24 cellular contexts compared by ENCODE assay signal in the genomic region with DNA sequence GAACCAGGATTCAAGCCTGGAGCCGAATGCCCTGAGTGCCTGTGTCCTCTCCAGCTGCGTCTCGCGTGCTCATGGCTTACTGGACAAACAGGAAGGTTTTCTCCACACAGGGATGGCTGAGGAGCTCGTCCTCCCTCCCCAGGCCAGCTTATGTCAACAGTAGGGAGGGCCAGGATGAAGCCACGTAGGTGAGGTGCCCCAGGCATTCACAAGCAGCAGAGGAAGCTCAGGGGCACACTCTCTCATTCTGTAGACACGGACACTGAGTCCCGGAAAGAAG. TPM values are rescaled to one million over a fixed set of nuclear protein-coding genes. Genes with fewer than 3 reads are reported as not detected.
A peak's percentile ranks its signal among the peaks of the same experiment; 100 is the strongest.
DNase-seq lines count a peak whose midpoint lies in the region; ATAC-seq and TF ChIP-seq lines count a peak whose summit lies in the region.
"Had no signal": no experiment of that assay in that cellular context is flagged by ENCODE, and none has a peak within 500 bp of the region (broad histone marks: within the 10 kb centered on the region; RNA-seq: fewer than 3 reads in every experiment).

No MANE protein-coding gene starts in this region.

- intact Hi-C loops in Caco-2 (cut with micrococcal nuclease; ENCODE audit: unreplicated experiment) (no loop called here), prostate gland (cut with DNase I) (no loop called here), Calu3 (cut with micrococcal nuclease; ENCODE audit: unreplicated experiment) (no loop called here)

- ATAC-seq in HG02884 (IDR thresholded peaks at IDR 0.05; ENCODE audit: unreplicated experiment) = no peak
- no peak for ATAC-seq in GM21526 (IDR thresholded peaks at IDR 0.05; ENCODE audit: low FRiP score, unreplicated experiment)
- ATAC-seq: T-cell had no signal

- no peaks in the 10 kb centered on the region for H3K4me1 Mint-ChIP-seq in Caco-2 (ENCODE audit: low read depth, unreplicated experiment)
- no peaks in the 10 kb centered on the region for H3K4me1 Mint-ChIP-seq in Calu3 (ENCODE audit: low read depth, unreplicated experiment)
- H3K4me1 Mint-ChIP-seq: CD4-positive, alpha-beta memory T cell; T-cell had no signal

- H3K27ac ChIP-seq in VCaP (peak overlapping the region; percentile 37), prostate gland (no peak overlapping the region)
- H3K27ac ChIP-seq: RWPE1 had no signal

- no peaks in the 10 kb centered on the region for H3K9me3 ChIP-seq in Caco-2
- no peaks in the 10 kb centered on the region for H3K9me3 ChIP-seq in prostate gland

- H3K27ac Mint-ChIP-seq in Caco-2 (ENCODE audit: unreplicated experiment) (no peak overlapping the region), Calu3 (ENCODE audit: unreplicated experiment) (no peak overlapping the region)
- H3K27ac Mint-ChIP-seq: CD4-positive, alpha-beta memory T cell; T-cell had no signal

- H3K4me3 Mint-ChIP-seq in Caco-2 (ENCODE audit: unreplicated experiment) (no peak overlapping the region), Calu3 (ENCODE audit: low read depth, unreplicated experiment) (no peak overlapping the region)
- H3K4me3 Mint-ChIP-seq: CD4-positive, alpha-beta memory T cell; T-cell had no signal

- no peaks in the 10 kb centered on the region for H3K9me3 Mint-ChIP-seq in Caco-2 (ENCODE audit: unreplicated experiment)
- no peaks in the 10 kb centered on the region for H3K9me3 Mint-ChIP-seq in Calu3 (ENCODE audit: low read depth, unreplicated experiment)
- H3K9me3 Mint-ChIP-seq: T-cell had no signal

- CTCF ChIA-PET in Caco-2 (lab: Charles Lee) = interaction anchor here (1.0 kb wide), 1 partner anchor 9 kb away, joined by 5 read pairs; no protein-coding TSS in a partner anchor
- CTCF ChIA-PET in Calu3 (lab: Charles Lee) = no interaction called here

- no peaks in the 10 kb centered on the region for H3K4me1 ChIP-seq in Caco-2
- H3K4me1 ChIP-seq in prostate gland (replicated peaks) = no peaks in the 10 kb centered on the region

- WGBS in prostate gland = 47% methylated on average over 8 of the region's 8 CpGs

- H3K4me3 ChIP-seq in Caco-2 (ENCODE audit: low read depth, low read length) = no peak overlapping the region
- H3K4me3 ChIP-seq in prostate gland = no peak overlapping the region

- no peaks in the 10 kb centered on the region for H3K27me3 Mint-ChIP-seq in Caco-2 (ENCODE audit: insufficient read depth, unreplicated experiment)
- H3K27me3 Mint-ChIP-seq in Calu3 (ENCODE audit: unreplicated experiment) = no peaks in the 10 kb centered on the region

- POLR2A ChIA-PET in Caco-2 (lab: Charles Lee) = no interaction called here

- H3K36me3 ChIP-seq in Caco-2 (ENCODE audit: control insufficient read depth, insufficient read depth, low read length) (no peaks in the 10 kb centered on the region), prostate gland (no peaks in the 10 kb centered on the region)

- BruUV-seq in Caco-2 (replicated peaks; lab: Mats Ljungman, UMichigan) (no TSS peak), Calu3 (replicated peaks; lab: Mats Ljungman, UMichigan) (no TSS peak)

- H3K36me3 Mint-ChIP-seq in Caco-2 (ENCODE audit: insufficient read depth, unreplicated experiment) = peaks cover 5% of the 10 kb centered on the region
- H3K36me3 Mint-ChIP-seq in Calu3 (ENCODE audit: insufficient read depth, unreplicated experiment) = peaks cover 17% of the 10 kb centered on the region
- H3K36me3 Mint-ChIP-seq: CD4-positive, alpha-beta memory T cell; T-cell had no signal

- no peaks in the 10 kb centered on the region for H3K27me3 ChIP-seq in Caco-2 (replicated peaks; ENCODE audit: control insufficient read depth, insufficient read depth, low read length)
- H3K27me3 ChIP-seq in prostate gland (replicated peaks; ENCODE audit: insufficient read depth) = no peaks in the 10 kb centered on the region

- DNase-seq in Caco-2 (peak; percentile 33 to 59), DMS53 treated with DMSO at 0.1 percent for 48 hours (lab: John Stamatoyannopoulos, UW; ENCODE audit: unreplicated experiment) (peak; percentile 82), prostate gland (ENCODE audit: low spot score) (peak; percentile 20), Calu3 (no peak)
- DNase-seq: C1 segment of cervical spinal cord; CD4-positive, alpha-beta memory T cell; DMS153; Karpas-422; MV-4-11; NCI-H1105 treated with DMSO at 0.1 percent for 48 hours; NCI-H1694; NCI-H2081; NCI-H2171; NCI-H226; NCI-H510A; SHP77; T-cell had no signal

- no peak for TF ChIP-seq CTCF in Caco-2 (IDR thresholded peaks at IDR 0.05; ENCODE audit: insufficient read depth in 1 of 2, low read depth in 1 of 2, low read length in 1 of 2, severe bottlenecking in 1 of 2, unreplicated experiment in 1 of 2)
- TF ChIP-seq CTCF in VCaP (conservative IDR thresholded peaks at IDR 0.05) = no peak
- no peak for TF ChIP-seq CTCF in prostate gland (IDR thresholded peaks at IDR 0.05)
- TF ChIP-seq CTCF in Calu3 (IDR thresholded peaks at IDR 0.05; ENCODE audit: unreplicated experiment) = no peak

- no peak for TF ChIP-seq POLR2A in prostate gland (IDR thresholded peaks at IDR 0.05)

RNA-seq across cellular contexts. Expression of a gene that starts 49.3 kb away (rescaled TPM):
- total RNA-seq in Caco-2 (2022) (not detected in 2 replicates), prostate gland (1 to 10 TPM; 4.6 to 8.0 TPM), Calu3 (2022) (13.0 and 25.3 TPM in 2 replicates)
- total RNA-seq: G401; HT-29; T-cell; T-helper 2 cell treated with Interferon-gamma antibody and Interleukin-4, amounts not matched to agents 100 ng/mL and 5 ng/mL, for 36 hours had no signal
